Comparison of ENCODE assay signal across 10 cellular contexts in the genomic region with DNA sequence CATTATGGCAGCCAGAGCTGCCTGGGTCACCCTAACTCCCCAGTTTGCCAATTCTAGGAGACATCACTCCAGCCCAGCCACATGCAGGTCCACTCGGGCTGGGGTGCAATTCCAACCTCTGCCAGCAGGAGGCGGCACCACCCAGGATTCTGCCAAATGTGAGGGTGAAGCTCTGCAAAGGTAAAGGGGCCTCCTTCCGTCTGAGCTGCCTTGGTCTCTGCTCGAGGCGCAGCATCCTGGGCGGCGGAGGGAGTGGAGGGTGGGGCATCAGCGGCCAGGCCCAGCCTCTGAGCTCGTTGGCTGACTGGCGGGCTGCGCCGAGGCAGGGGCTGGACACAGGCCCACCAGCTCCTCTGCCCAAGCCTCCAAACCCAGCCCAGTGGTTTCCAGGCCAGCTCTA.
A peak's percentile ranks its signal among the peaks of the same experiment; 100 is the strongest.
DNase-seq lines count a peak whose midpoint lies in the region; ATAC-seq and TF ChIP-seq lines count a peak whose summit lies in the region.
"Had no signal": no experiment of that assay in that cellular context is flagged by ENCODE, and none has a peak within 500 bp of the region (broad histone marks: within the 10 kb centered on the region; RNA-seq: fewer than 3 reads in every experiment).

No MANE protein-coding gene starts in this region.

- no peak for ATAC-seq in activated CD4-positive, alpha-beta T cell treated with anti-CD3 and anti-CD28 coated beads for 36 hours
- ATAC-seq in thoracic aorta (ENCODE audit: insufficient number of reproducible peaks, low FRiP score, low read depth) (no peak), GM18861 (IDR thresholded peaks at IDR 0.05; ENCODE audit: unreplicated experiment) (no peak), GM21390 (IDR thresholded peaks at IDR 0.05; ENCODE audit: unreplicated experiment) (no peak)
- ATAC-seq: T-cell had no signal

- CTCF ChIA-PET in activated CD4-positive, alpha-beta T cell treated with anti-CD3 and anti-CD28 coated beads for 36 hours (lab: Charles Lee) = interaction anchor here (0.6 to 2.0 kb wide), 8 partner anchors 9 to 206 kb away, joined by 3 to 9 read pairs (median 4); no protein-coding TSS in a partner anchor

- H3K27ac ChIP-seq in thoracic aorta = no peak overlapping the region
- H3K27ac ChIP-seq: right atrium auricular region had no signal

- H3K27ac Mint-ChIP-seq in activated CD4-positive, alpha-beta T cell treated with anti-CD3 and anti-CD28 coated beads for 36 hours = no peak overlapping the region
- H3K27ac Mint-ChIP-seq in immature natural killer cell = no peak overlapping the region
- H3K27ac Mint-ChIP-seq: T-cell had no signal

- DNase-seq in activated CD4-positive, alpha-beta T cell treated with anti-CD3 and anti-CD28 coated beads for 36 hours = peak; percentile 55
- no peak for DNase-seq in activated CD4-positive, alpha-beta T cell treated with anti-CD3 and anti-CD28 coated beads for 1 hour
- DNase-seq in activated T-cell treated with anti-CD3 and anti-CD28 coated beads, Interleukin-2, amount 50 U/mL, for 1 hour = peak; percentile 56
- DNase-seq in immature natural killer cell (peak in 2 of 3 donors; percentile 10 to 11), thoracic aorta (ENCODE audit: low spot score) (no peak), Ammon's horn (ENCODE audit: low spot score) (no peak)

- peaks cover 30% of the 10 kb centered on the region for H3K36me3 ChIP-seq in thoracic aorta
- H3K36me3 ChIP-seq: right atrium auricular region had no signal

- POLR2A ChIA-PET in activated CD4-positive, alpha-beta T cell treated with anti-CD3 and anti-CD28 coated beads for 36 hours (lab: Charles Lee) = no interaction called here

- H3K9me3 ChIP-seq in thoracic aorta = no peaks in the 10 kb centered on the region
- H3K9me3 ChIP-seq: right atrium auricular region had no signal

- H3K36me3 Mint-ChIP-seq in activated CD4-positive, alpha-beta T cell treated with anti-CD3 and anti-CD28 coated beads for 36 hours (ENCODE audit: low read depth) = no peaks in the 10 kb centered on the region
- no peaks in the 10 kb centered on the region for H3K36me3 Mint-ChIP-seq in immature natural killer cell
- H3K36me3 Mint-ChIP-seq: T-cell had no signal

- H3K27me3 Mint-ChIP-seq in activated CD4-positive, alpha-beta T cell treated with anti-CD3 and anti-CD28 coated beads for 36 hours = no peaks in the 10 kb centered on the region
- H3K27me3 Mint-ChIP-seq in immature natural killer cell (ENCODE audit: low read depth in 3 of 3) = peaks cover 0 to 2% (median 0%) of the 10 kb centered on the region in 3 donors
- H3K27me3 Mint-ChIP-seq: T-cell had no signal

- H3K9me3 Mint-ChIP-seq in activated CD4-positive, alpha-beta T cell treated with anti-CD3 and anti-CD28 coated beads for 36 hours (ENCODE audit: low read depth) = no peaks in the 10 kb centered on the region
- H3K9me3 Mint-ChIP-seq in immature natural killer cell = no peaks in the 10 kb centered on the region
- H3K9me3 Mint-ChIP-seq: T-cell had no signal

- H3K27me3 ChIP-seq in thoracic aorta (replicated peaks; ENCODE audit: insufficient read depth) = no peaks in the 10 kb centered on the region
- H3K27me3 ChIP-seq: right atrium auricular region had no signal

- H3K4me3 ChIP-seq in thoracic aorta = no peak overlapping the region
- H3K4me3 ChIP-seq: right atrium auricular region had no signal

- peaks cover 0 to 49% of the 10 kb centered on the region in 2 donors for H3K4me1 ChIP-seq in thoracic aorta (ENCODE audit: control insufficient read depth in 1 of 2, low read depth in 2 of 2)
- H3K4me1 ChIP-seq: right atrium auricular region had no signal

- intact Hi-C loops in activated CD4-positive, alpha-beta T cell treated with anti-CD3 and anti-CD28 coated beads for 36 hours (cut with DNase I, micrococcal nuclease) = no loop called here

- peak; percentile 86 for TF ChIP-seq CTCF in thoracic aorta (IDR thresholded peaks at IDR 0.05)

- no peaks in the 10 kb centered on the region for H3K4me1 Mint-ChIP-seq in activated CD4-positive, alpha-beta T cell treated with anti-CD3 and anti-CD28 coated beads for 36 hours
- no peaks in the 10 kb centered on the region for H3K4me1 Mint-ChIP-seq in immature natural killer cell
- H3K4me1 Mint-ChIP-seq: T-cell had no signal

- no peak overlapping the region for H3K4me3 Mint-ChIP-seq in activated CD4-positive, alpha-beta T cell treated with anti-CD3 and anti-CD28 coated beads for 36 hours
- no peak overlapping the region for H3K4me3 Mint-ChIP-seq in immature natural killer cell
- H3K4me3 Mint-ChIP-seq: T-cell had no signal

Comparison
In these comparisons a context has a peak if more than half of its experiments do, and no peak if none do; other contexts are left out.
1. DNase-seq: peak in activated CD4-positive, alpha-beta T cell treated with anti-CD3 and anti-CD28 coated beads for 36 hours (single experiment), activated T-cell treated with anti-CD3 and anti-CD28 coated beads, Interleukin-2, amount 50 U/mL, for 1 hour (single experiment) and immature natural killer cell (2 of 3); none in activated CD4-positive, alpha-beta T cell treated with anti-CD3 and anti-CD28 coated beads for 1 hour (single experiment), thoracic aorta (single experiment) and Ammon's horn (single experiment).